ENCODE assay signal across 18 cellular contexts in the genomic region with DNA sequence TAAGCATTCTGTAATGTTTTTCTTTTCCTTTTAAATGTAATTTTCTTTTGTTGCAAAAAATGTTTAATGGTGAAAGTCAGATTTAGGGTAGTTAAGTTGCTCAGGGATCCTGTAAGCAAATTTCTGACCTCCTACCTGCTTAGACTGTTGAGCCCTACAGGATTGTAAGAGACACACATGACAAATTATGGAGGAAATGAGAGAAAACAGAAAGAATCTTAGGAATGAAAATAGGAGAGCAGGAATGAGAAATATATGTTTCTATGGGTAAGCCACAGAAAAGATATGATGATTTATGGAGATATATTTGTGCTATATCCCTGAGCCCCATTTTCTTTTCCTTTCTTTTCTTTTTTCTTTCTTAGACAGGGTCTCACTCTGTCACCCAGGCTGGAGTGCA.
"Had no signal": no experiment of that assay in that cellular context is flagged by ENCODE, and none has a peak within 500 bp of the region (broad histone marks: within the 10 kb centered on the region; RNA-seq: fewer than 3 reads in every experiment).

No MANE protein-coding gene starts in this region.

- H3K36me3 ChIP-seq: cardiac muscle cell, prostate gland, WERI-Rb-1 had no signal

- H3K4me2 ChIP-seq: smooth muscle cell had no signal

- H3K27ac Mint-ChIP-seq: activated naive CD4-positive, alpha-beta T cell treated with anti-CD3 and anti-CD28 coated beads for 36 hours; activated naive CD8-positive, alpha-beta T cell treated with anti-CD3 and anti-CD28 coated beads, Interleukin-2, amount 50 U/mL, for 24 hours; activated T-helper 2 cell treated with anti-CD3 and anti-CD28 coated beads, Interferon-gamma antibody, Interleukin-2, Interleukin-4, amounts not matched to agents 10 μg/mL and 5 μg/mL and 100 μg/mL, durations not matched to agents 14 hours and 24 hours and 36 hours; immature natural killer cell; nephron progenitor cell; stimulated activated naive CD8-positive, alpha-beta T cell treated with anti-CD3 and anti-CD28 coated beads, Interleukin-15, amount 100 ng/mL, for 72 hours; T-helper 1 cell treated with Interleukin-12 subunit alpha and Interleukin-12 subunit beta and Interleukin-4 antibody, amounts not matched to agents 30 μg/mL and 1 μg/mL, for 36 hours had no signal

- H3K4me1 Mint-ChIP-seq: activated naive CD8-positive, alpha-beta T cell treated with anti-CD3 and anti-CD28 coated beads, Interleukin-2, amount 50 U/mL, for 24 hours; nephron progenitor cell; stimulated activated naive CD8-positive, alpha-beta T cell treated with anti-CD3 and anti-CD28 coated beads, Interleukin-15, amount 100 ng/mL, for 72 hours had no signal

- H3K27ac ChIP-seq: cardiac muscle cell, lower lobe of right lung, prostate gland, testis, upper lobe of left lung, WERI-Rb-1 had no signal

- H3K9me3 Mint-ChIP-seq: activated naive CD4-positive, alpha-beta T cell treated with anti-CD3 and anti-CD28 coated beads for 36 hours; activated naive CD8-positive, alpha-beta T cell treated with anti-CD3 and anti-CD28 coated beads, Interleukin-2, amount 50 U/mL, for 24 hours; activated T-helper 2 cell treated with anti-CD3 and anti-CD28 coated beads, Interferon-gamma antibody, Interleukin-2, Interleukin-4, amounts not matched to agents 10 μg/mL and 5 μg/mL and 100 μg/mL, durations not matched to agents 14 hours and 24 hours and 36 hours; immature natural killer cell; nephron progenitor cell; stimulated activated naive CD8-positive, alpha-beta T cell treated with anti-CD3 and anti-CD28 coated beads, Interleukin-15, amount 100 ng/mL, for 72 hours; T-helper 1 cell treated with Interleukin-12 subunit alpha and Interleukin-12 subunit beta and Interleukin-4 antibody, amounts not matched to agents 30 μg/mL and 1 μg/mL, for 36 hours had no signal

- H3K4me1 ChIP-seq: lower lobe of right lung, prostate gland, testis had no signal

- H3K4me3 Mint-ChIP-seq: activated naive CD4-positive, alpha-beta T cell treated with anti-CD3 and anti-CD28 coated beads for 36 hours; activated naive CD8-positive, alpha-beta T cell treated with anti-CD3 and anti-CD28 coated beads, Interleukin-2, amount 50 U/mL, for 24 hours; immature natural killer cell; nephron progenitor cell; stimulated activated naive CD8-positive, alpha-beta T cell treated with anti-CD3 and anti-CD28 coated beads, Interleukin-15, amount 100 ng/mL, for 72 hours; T-helper 1 cell treated with Interleukin-12 subunit alpha and Interleukin-12 subunit beta and Interleukin-4 antibody, amounts not matched to agents 30 μg/mL and 1 μg/mL, for 36 hours had no signal

- ATAC-seq: activated naive CD8-positive, alpha-beta T cell treated with anti-CD3 and anti-CD28 coated beads, Interleukin-2, amount 50 U/mL, for 24 hours; left colon; lower lobe of right lung; right cardiac atrium; stimulated activated naive CD8-positive, alpha-beta T cell treated with anti-CD3 and anti-CD28 coated beads, Interleukin-15, amount 100 ng/mL, for 72 hours had no signal

- H3K27me3 ChIP-seq: cardiac muscle cell, testis, upper lobe of left lung had no signal

- H3K27me3 Mint-ChIP-seq: activated naive CD8-positive, alpha-beta T cell treated with anti-CD3 and anti-CD28 coated beads, Interleukin-2, amount 50 U/mL, for 24 hours; stimulated activated naive CD8-positive, alpha-beta T cell treated with anti-CD3 and anti-CD28 coated beads, Interleukin-15, amount 100 ng/mL, for 72 hours had no signal

- H3K4me3 ChIP-seq: cardiac muscle cell, lower lobe of right lung, prostate gland, smooth muscle cell, testis, upper lobe of left lung had no signal

- H3K9me3 ChIP-seq: lower lobe of right lung, prostate gland, testis, upper lobe of left lung had no signal

- DNase-seq: activated CD4-positive, alpha-beta T cell treated with anti-CD3 and anti-CD28 coated beads, Interleukin-2, amount 50 U/mL, for 48 hours; activated naive CD4-positive, alpha-beta T cell treated with anti-CD3 and anti-CD28 coated beads for 36 hours; activated naive CD8-positive, alpha-beta T cell treated with anti-CD3 and anti-CD28 coated beads, Interleukin-2, amount 50 U/mL, for 24 hours; glutamatergic neuron; immature natural killer cell; left colon; lower lobe of right lung; nephron progenitor cell; right cardiac atrium; stimulated activated naive CD8-positive, alpha-beta T cell treated with anti-CD3 and anti-CD28 coated beads, Interleukin-15, amount 100 ng/mL, for 72 hours; testis; upper lobe of left lung; WERI-Rb-1 had no signal
